ENCODE assay signal across 1 cellular context in genomic region chr1:4778056-4778455, GRCh38.
TF ChIP-seq lines count a peak whose summit lies in the region.

No MANE protein-coding gene starts in this region.

TF ChIP-seq in GM23338, 12 proteins besides CTCF, POLR2A, EP300 and RAD21 (continued from another document):
- TF ChIP-seq ZNF462 (CRISPR knock-in tag; IDR thresholded peaks at IDR 0.05) = no peak
- TF ChIP-seq POLR2AphosphoS5 (IDR thresholded peaks at IDR 0.05; ENCODE audit: low read depth) = no peak
- TF ChIP-seq EZH2 (IDR thresholded peaks at IDR 0.05; ENCODE audit: low read depth, unreplicated experiment) = no peak
- TF ChIP-seq EZH2phosphoT487 (IDR thresholded peaks at IDR 0.05; ENCODE audit: unreplicated experiment) = no peak
- no peak for TF ChIP-seq ETS1 (IDR thresholded peaks at IDR 0.05)
